ENCODE assay signal across 17 cellular contexts in the genomic region with DNA sequence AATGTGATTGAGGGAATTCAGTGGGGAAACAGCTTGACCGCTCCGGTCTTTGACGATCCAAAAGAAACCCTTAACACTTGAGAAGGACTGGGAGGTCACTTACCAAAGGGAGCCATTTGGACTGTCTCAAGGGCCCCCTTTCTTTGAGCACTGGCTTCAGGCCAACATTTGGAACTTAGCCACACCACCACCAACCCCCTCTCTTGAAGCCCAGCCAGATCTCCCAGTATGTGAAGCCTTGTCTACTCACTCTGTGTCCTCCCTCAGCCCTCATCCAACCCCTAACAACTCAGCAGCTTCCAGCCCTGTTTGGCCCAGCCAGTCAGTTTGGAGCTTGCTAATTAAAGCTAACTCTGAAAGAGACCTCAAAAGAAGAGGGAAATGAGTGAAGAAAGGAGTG. TPM values are rescaled to one million over a fixed set of nuclear protein-coding genes. Genes with fewer than 3 reads are reported as not detected.
A peak's percentile ranks its signal among the peaks of the same experiment; 100 is the strongest.
DNase-seq lines count a peak whose midpoint lies in the region; ATAC-seq, FAIRE-seq and TF ChIP-seq lines count a peak whose summit lies in the region.
"Had no signal": no experiment of that assay in that cellular context is flagged by ENCODE, and none has a peak within 500 bp of the region (broad histone marks: within the 10 kb centered on the region; RNA-seq: fewer than 3 reads in every experiment).

No MANE protein-coding gene starts in this region.

- H3K36me3 ChIP-seq in K562 (ENCODE audit: control insufficient read depth, insufficient read depth, low read length) (no peaks in the 10 kb centered on the region), cardiac muscle cell (no peaks in the 10 kb centered on the region), tibial nerve (no peaks in the 10 kb centered on the region)
- H3K36me3 ChIP-seq: thyroid gland had no signal

- H3K9me3 Mint-ChIP-seq in activated CD8-positive, alpha-beta T cell treated with anti-CD3 and anti-CD28 coated beads for 36 hours: no peaks in the 10 kb centered on the region
- H3K9me3 Mint-ChIP-seq: T-helper 2 cell treated with Interferon-gamma antibody and Interleukin-4, amounts not matched to agents 5 μg/mL and 100 μg/mL, for 36 hours had no signal

- TF ChIP-seq CTCF in K562 (IDR thresholded peaks at IDR 0.05 in 2 of 3, conservative IDR thresholded peaks at IDR 0.05 in 1 of 3; ENCODE audit: insufficient read depth in 2 of 3, low read depth in 1 of 3, low read length in 3 of 3): no peak
- TF ChIP-seq CTCF in cardiac muscle cell (IDR thresholded peaks at IDR 0.05; ENCODE audit: low read depth, low read length): no peak
- no peak for TF ChIP-seq CTCF in tibial nerve (IDR thresholded peaks at IDR 0.05)
- no peak for TF ChIP-seq CTCF in activated CD8-positive, alpha-beta T cell treated with anti-CD3 and anti-CD28 coated beads for 36 hours (IDR thresholded peaks at IDR 0.05)

- peaks cover 3% of the 10 kb centered on the region for H3K36me3 Mint-ChIP-seq in activated CD8-positive, alpha-beta T cell treated with anti-CD3 and anti-CD28 coated beads for 36 hours (ENCODE audit: low read depth)

- ATAC-seq in K562: 0 out of 3 replicates have a peak, but pooled peaks have one; percentile 9
- ATAC-seq in activated CD8-positive, alpha-beta T cell treated with anti-CD3 and anti-CD28 coated beads for 36 hours: no peak
- ATAC-seq: activated CD4-positive, CD25-positive, alpha-beta regulatory T cell treated with anti-CD3 and anti-CD28 coated beads, Interleukin-2, amount 50 U/mL, for 24 hours; GM23338 had no signal

- TF ChIP-seq EP300 in K562 (IDR thresholded peaks at IDR 0.05; ENCODE audit: low read length) (no peak), tibial nerve (IDR thresholded peaks at IDR 0.05) (peak in 1 of 2 donors; percentile 56)

- TF ChIP-seq POLR2A in K562 (conservative IDR thresholded peaks at IDR 0.05): no peak
- no peak for TF ChIP-seq POLR2A in tibial nerve (IDR thresholded peaks at IDR 0.05)

- H3K4me2 ChIP-seq in K562 (ENCODE audit: insufficient read depth, low read length): no peak overlapping the region
- H3K4me2 ChIP-seq: GM23338 had no signal

- intact Hi-C loops in K562 (cut with micrococcal nuclease): no loop called here
- intact Hi-C loops in activated CD8-positive, alpha-beta T cell treated with anti-CD3 and anti-CD28 coated beads for 36 hours (cut with micrococcal nuclease): no loop called here

- H3K27ac Mint-ChIP-seq in activated CD8-positive, alpha-beta T cell treated with anti-CD3 and anti-CD28 coated beads for 36 hours: no peak overlapping the region
- H3K27ac Mint-ChIP-seq: GM23338; T-helper 2 cell treated with Interferon-gamma antibody and Interleukin-4, amounts not matched to agents 5 μg/mL and 100 μg/mL, for 36 hours had no signal

- no peaks in the 10 kb centered on the region; the same call in 1 of the 2 replicates for H4K20me1 ChIP-seq in K562 (replicated peaks; ENCODE audit: control insufficient read depth, insufficient read depth, low read length)

- H3K9me3 ChIP-seq in K562 (replicated peaks; ENCODE audit: control insufficient read depth, insufficient read depth, low read depth, low read length) (no peaks in the 10 kb centered on the region), cardiac muscle cell (ENCODE audit: low read depth) (no peaks in the 10 kb centered on the region), tibial nerve (no peaks in the 10 kb centered on the region)
- H3K9me3 ChIP-seq: thyroid gland had no signal

- peaks cover 6% of the 10 kb centered on the region; the same call in 2 of the 3 replicates for H3K79me2 ChIP-seq in K562 (ENCODE audit: control insufficient read depth, insufficient read depth, low read length)

- H3K9me1 ChIP-seq in K562 (ENCODE audit: control insufficient read depth, insufficient read depth, low read length): no peaks in the 10 kb centered on the region

- BruUV-seq in K562 (replicated peaks; lab: Mats Ljungman, UMichigan): no TSS peak

- DNase-seq in K562 (ENCODE audit: extremely low read depth in 1 of 4, low spot score in 3 of 4) (peak in 1 of 4 experiments; percentile 50), cardiac muscle cell (ENCODE audit: low read depth in 1 of 2, low spot score in 1 of 2) (peak in 1 of 2 donors; percentile 76), nucleus accumbens (lab: John Stamatoyannopoulos, UW) (peak in 33 of 56 donors; percentile 8 to 72 (median 30)), tibial nerve (ENCODE audit: low spot score in 2 of 2) (no peak), DMS79 (lab: John Stamatoyannopoulos, UW) (no peak)
- DNase-seq in activated effector memory CD4-positive, alpha-beta T cell treated with anti-CD3 and anti-CD28 coated beads, Interleukin-2, amount 50 U/mL, for 16 hours: no peak
- no peak for DNase-seq in activated CD8-positive, alpha-beta T cell treated with anti-CD3 and anti-CD28 coated beads for 36 hours
- DNase-seq: activated gamma-delta T cell treated with Interleukin-2 at 50 U/mL for 16 hours, NCI-H2081, NCI-H69, occipital lobe, OCI-M1, small intestine, thyroid gland had no signal

- H3K9ac ChIP-seq in K562 (ENCODE audit: insufficient read depth in 1 of 2, low read depth in 2 of 2, low read length in 2 of 2): peak overlapping the region in 1 of 2 experiments; percentile 32; a peak in 1 of 4 replicates

- H3K27ac ChIP-seq in K562 (ENCODE audit: extremely low read depth, low read depth, low read length) (no peak overlapping the region), cardiac muscle cell (peak overlapping the region; percentile 77), tibial nerve (peak overlapping the region in 3 of 4 donors; percentile 58 to 91 (median 89))
- H3K27ac ChIP-seq: thyroid gland had no signal

- H3K27me3 ChIP-seq in K562 (ENCODE audit: control insufficient read depth in 2 of 2, insufficient read depth in 2 of 2, low read length in 2 of 2) (peaks cover 8 to 13% of the 10 kb centered on the region in 2 experiments; a peak in 3 of 5 replicates), cardiac muscle cell (no peaks in the 10 kb centered on the region), tibial nerve (no peaks in the 10 kb centered on the region)
- H3K27me3 ChIP-seq: thyroid gland had no signal

- peaks cover 23 to 27% of the 10 kb centered on the region in 2 experiments; a peak in 4 of 5 replicates for H3K4me1 ChIP-seq in K562 (replicated peaks in 1 of 2; ENCODE audit: control insufficient read depth in 2 of 2, insufficient read depth in 2 of 2, low read length in 2 of 2)
- peaks cover 49% of the 10 kb centered on the region for H3K4me1 ChIP-seq in cardiac muscle cell (ENCODE audit: low read depth)
- H3K4me1 ChIP-seq in tibial nerve: peaks cover 0 to 88% (median 29%) of the 10 kb centered on the region in 4 donors

- peaks cover 18% of the 10 kb centered on the region for H3K27me3 Mint-ChIP-seq in activated CD8-positive, alpha-beta T cell treated with anti-CD3 and anti-CD28 coated beads for 36 hours

- H2AFZ ChIP-seq in K562 (ENCODE audit: low read depth, low read length): peak overlapping the region; percentile 75
- H2AFZ ChIP-seq: GM23338 had no signal

- CTCF ChIA-PET in K562 (lab: Yijun Ruan, JAX; ENCODE audit: low intra/inter-chr PET ratio): no interaction called here
- CTCF ChIA-PET in activated CD8-positive, alpha-beta T cell treated with anti-CD3 and anti-CD28 coated beads for 36 hours (lab: Charles Lee): interaction anchor here (1.5 to 2.4 kb wide), 2 partner anchors 12 to 56 kb away, joined by 7 to 12 read pairs; no protein-coding TSS in a partner anchor

- in situ Hi-C loops in K562 (cut with MboI): no loop called here

- H3K4me3 ChIP-seq in K562 (no peak overlapping the region), cardiac muscle cell (no peak overlapping the region), tibial nerve (peak overlapping the region in 1 of 4 donors; percentile 8)
- H3K4me3 ChIP-seq: GM23338, thyroid gland had no signal

- H3K4me3 Mint-ChIP-seq in activated CD8-positive, alpha-beta T cell treated with anti-CD3 and anti-CD28 coated beads for 36 hours: no peak overlapping the region
- H3K4me3 Mint-ChIP-seq: GM23338; T-helper 2 cell treated with Interferon-gamma antibody and Interleukin-4, amounts not matched to agents 5 μg/mL and 100 μg/mL, for 36 hours had no signal

- no peak for TF ChIP-seq RAD21 in K562 (CRISPR knock-in tag; conservative IDR thresholded peaks at IDR 0.05 in 1 of 2, IDR thresholded peaks at IDR 0.05 in 1 of 2)

- POLR2A ChIA-PET in K562 (lab: Yijun Ruan, JAX): interaction anchor here (0.5 to 1.6 kb wide), 8 partner anchors 9 to 925 kb away, joined by 3 to 9 read pairs (median 4); no protein-coding TSS in a partner anchor
- POLR2A ChIA-PET in activated CD8-positive, alpha-beta T cell treated with anti-CD3 and anti-CD28 coated beads for 36 hours (lab: Charles Lee): interaction anchor here (1.2 kb wide), 1 partner anchor 16 kb away, joined by 4 read pairs; the partner anchor contains the start of gene CD63

- no peak for FAIRE-seq in K562 (lab: Jason Lieb, UNC)
- FAIRE-seq: small intestine had no signal

- H3K4me1 Mint-ChIP-seq in activated CD8-positive, alpha-beta T cell treated with anti-CD3 and anti-CD28 coated beads for 36 hours (ENCODE audit: low read depth): peaks cover 20% of the 10 kb centered on the region

- WGBS in K562 (ENCODE audit: insufficient coverage, low coverage, missing lambda C conversion rate): 76% methylated on average over 3 of the region's 3 CpGs
- WGBS in tibial nerve, 2 donors: 22 to 34% methylated on average over 3 of the region's 3 CpGs

RNA-seq across cellular contexts. Expression of gene BLOC1S1, which starts 3.7 kb away (rescaled TPM):
- 9.0 and 26.9 TPM in 2 replicates for total RNA-seq in K562 (2011; cell fraction: chromatin; rRNA removed; ENCODE audit: low replicate concordance)
- total RNA-seq in K562 (2011; cell fraction: nucleolus; rRNA removed): 23.7 and 30.0 TPM in 2 replicates
- total RNA-seq in K562 (2011; cell fraction: nucleoplasm; rRNA removed): 23.8 and 24.1 TPM in 2 replicates
- total RNA-seq in K562 (2014; rRNA removed) (124 and 125 TPM in 2 replicates), K562 (2014; rRNA removed; fragmentation: Illumina TruSeq; extraction: Trizol) (52.1 and 75.2 TPM in 2 replicates), K562 (2015; rRNA removed; fragmentation: Illumina TruSeq; extraction: Trizol) (82.9 and 84.6 TPM in 2 replicates), K562 (2021) (81.8 and 83.5 TPM in 2 replicates), cardiac muscle cell (133 and 194 TPM in 2 replicates), tibial nerve (100 to 1,000 TPM; 212 to 322 (median 264) TPM)
- polyA plus RNA-seq in K562 (2011; rRNA removed) (86.4 and 95.8 TPM in 2 replicates), K562 (2014; fragmentation: Illumina TruSeq; extraction: Trizol) (98.8 and 108 TPM in 2 replicates), K562 (2014; fragmentation: Nextera tagmentation; extraction: Ambion mirVana) (100 to 1,000 TPM; 122 to 139 TPM), K562 (2014; rRNA removed) (134 and 161 TPM in 2 replicates), cardiac muscle cell (147 and 159 TPM in 2 replicates)
- 120 and 170 TPM in 2 replicates for polyA plus RNA-seq in K562 (2011; cell fraction: cytosol; rRNA removed)
- 46.8 and 53.7 TPM in 2 replicates for polyA plus RNA-seq in K562 (2011; cell fraction: nucleus; rRNA removed)
- 100 and 125 TPM in 2 replicates for polyA plus RNA-seq in K562 (2012)
- polyA minus RNA-seq in K562 (2011; rRNA and poly(A)+ RNA removed): 34.1 and 43.5 TPM in 2 replicates
- 22.0 and 22.4 TPM in 2 replicates for polyA minus RNA-seq in K562 (2011; cell fraction: cytosol; rRNA and poly(A)+ RNA removed)
- 9.7 and 9.8 TPM in 2 replicates for polyA minus RNA-seq in K562 (2011; cell fraction: nucleus; rRNA and poly(A)+ RNA removed)
- total RNA-seq in activated CD8-positive, alpha-beta T cell treated with anti-CD3 and anti-CD28 coated beads for 36 hours: 10 to 100 TPM; 79.0 to 84.6 TPM

RNA-seq across cellular contexts. Expression of gene ITGA7, which starts 4.5 kb away (rescaled TPM):
- total RNA-seq in K562 (2011; cell fraction: chromatin; rRNA removed; ENCODE audit: low replicate concordance): 5.3 and 10.3 TPM in 2 replicates
- 6.2 and 6.7 TPM in 2 replicates for total RNA-seq in K562 (2011; cell fraction: nucleolus; rRNA removed)
- 7.4 and 7.6 TPM in 2 replicates for total RNA-seq in K562 (2011; cell fraction: nucleoplasm; rRNA removed)
- 0.18 and 0.57 TPM in 2 replicates for total RNA-seq in K562 (2014; rRNA removed)
- total RNA-seq in K562 (2014; rRNA removed; fragmentation: Illumina TruSeq; extraction: Trizol): 0.41 and 0.55 TPM in 2 replicates
- total RNA-seq in K562 (2015; rRNA removed; fragmentation: Illumina TruSeq; extraction: Trizol): 0.53 and 0.58 TPM in 2 replicates
- total RNA-seq in K562 (2021): 1.9 and 2.3 TPM in 2 replicates
- 0.67 and 1.6 TPM in 2 replicates for polyA plus RNA-seq in K562 (2011; rRNA removed)
- 0.89 and 0.93 TPM in 2 replicates for polyA plus RNA-seq in K562 (2011; cell fraction: cytosol; rRNA removed)
- polyA plus RNA-seq in K562 (2011; cell fraction: nucleus; rRNA removed): 12.9 and 17.7 TPM in 2 replicates
- polyA plus RNA-seq in K562 (2012): 1.0 and 2.6 TPM in 2 replicates
- 1.1 and 1.4 TPM in 2 replicates for polyA plus RNA-seq in K562 (2014; fragmentation: Illumina TruSeq; extraction: Trizol)
- polyA plus RNA-seq in K562 (2014; fragmentation: Nextera tagmentation; extraction: Ambion mirVana): under 1 TPM in 1 of 2 experiments, not detected in 1; 0.11 TPM
- polyA plus RNA-seq in K562 (2014; rRNA removed): 0.54 and 0.96 TPM in 2 replicates
- polyA minus RNA-seq in K562 (2011; rRNA and poly(A)+ RNA removed): 0.46 and 0.57 TPM in 2 replicates
- not detected in 2 replicates for polyA minus RNA-seq in K562 (2011; cell fraction: cytosol; rRNA and poly(A)+ RNA removed)
- 1.6 and 2.3 TPM in 2 replicates for polyA minus RNA-seq in K562 (2011; cell fraction: nucleus; rRNA and poly(A)+ RNA removed)
- 93.9 and 101 TPM in 2 replicates for total RNA-seq in cardiac muscle cell
- polyA plus RNA-seq in cardiac muscle cell: 32.9 and 39.5 TPM in 2 replicates
- total RNA-seq in tibial nerve: 100 to 1,000 TPM; 118 to 192 (median 146) TPM
- total RNA-seq in activated CD8-positive, alpha-beta T cell treated with anti-CD3 and anti-CD28 coated beads for 36 hours: 1 to 10 TPM; 4.3 to 4.8 TPM

RNA-seq across cellular contexts. Expression of gene RDH5, which starts 8.0 kb away (rescaled TPM):
- total RNA-seq in K562 (2011; cell fraction: chromatin; rRNA removed; ENCODE audit: low replicate concordance): 10.5 and 25.4 TPM in 2 replicates
- total RNA-seq in K562 (2011; cell fraction: nucleolus; rRNA removed): 12.8 and 20.5 TPM in 2 replicates
- total RNA-seq in K562 (2011; cell fraction: nucleoplasm; rRNA removed): 12.5 and 18.9 TPM in 2 replicates
- total RNA-seq in K562 (2014; rRNA removed) (1.7 TPM in 1 of 2 replicates, not detected in the other), K562 (2014; rRNA removed; fragmentation: Illumina TruSeq; extraction: Trizol) (1.1 and 1.5 TPM in 2 replicates), K562 (2015; rRNA removed; fragmentation: Illumina TruSeq; extraction: Trizol) (0.60 and 2.0 TPM in 2 replicates), K562 (2021) (1.0 and 1.5 TPM in 2 replicates), cardiac muscle cell (10.1 and 11.2 TPM in 2 replicates), tibial nerve (10 to 100 TPM; 28.0 to 54.6 (median 38.4) TPM)
- polyA plus RNA-seq in K562 (2011; rRNA removed) (1.6 TPM in 2 replicates), K562 (2014; fragmentation: Illumina TruSeq; extraction: Trizol) (0.21 and 0.28 TPM in 2 replicates), K562 (2014; fragmentation: Nextera tagmentation; extraction: Ambion mirVana) (under 1 TPM; 0.41 to 0.46 TPM), K562 (2014; rRNA removed) (0.62 and 1.2 TPM in 2 replicates), cardiac muscle cell (6.6 and 12.6 TPM in 2 replicates)
- polyA plus RNA-seq in K562 (2011; cell fraction: cytosol; rRNA removed): 0.56 and 0.92 TPM in 2 replicates
- polyA plus RNA-seq in K562 (2011; cell fraction: nucleus; rRNA removed): 5.6 and 6.6 TPM in 2 replicates
- 0.52 and 2.5 TPM in 2 replicates for polyA plus RNA-seq in K562 (2012)
- polyA minus RNA-seq in K562 (2011; rRNA and poly(A)+ RNA removed): 2.8 and 4.0 TPM in 2 replicates
- 1.1 TPM in 1 of 2 replicates, not detected in the other for polyA minus RNA-seq in K562 (2011; cell fraction: cytosol; rRNA and poly(A)+ RNA removed)
- 5.1 and 6.1 TPM in 2 replicates for polyA minus RNA-seq in K562 (2011; cell fraction: nucleus; rRNA and poly(A)+ RNA removed)
- total RNA-seq in activated CD8-positive, alpha-beta T cell treated with anti-CD3 and anti-CD28 coated beads for 36 hours: 1 to 10 TPM; 5.3 to 6.8 TPM

RNA-seq across cellular contexts. Expression of gene CD63, which starts 16.7 kb away (rescaled TPM):
- total RNA-seq in K562 (2011; cell fraction: chromatin; rRNA removed; ENCODE audit: low replicate concordance): 272 and 331 TPM in 2 replicates
- total RNA-seq in K562 (2011; cell fraction: nucleolus; rRNA removed): 598 and 672 TPM in 2 replicates
- total RNA-seq in K562 (2011; cell fraction: nucleoplasm; rRNA removed): 455 and 604 TPM in 2 replicates
- total RNA-seq in K562 (2014; rRNA removed) (425 and 433 TPM in 2 replicates), K562 (2014; rRNA removed; fragmentation: Illumina TruSeq; extraction: Trizol) (411 and 413 TPM in 2 replicates), K562 (2015; rRNA removed; fragmentation: Illumina TruSeq; extraction: Trizol) (706 and 735 TPM in 2 replicates), K562 (2021) (412 and 416 TPM in 2 replicates), cardiac muscle cell (268 and 584 TPM in 2 replicates), tibial nerve (100 to 1,000 TPM; 478 to 624 (median 544) TPM)
- polyA plus RNA-seq in K562 (2011; rRNA removed) (219 and 313 TPM in 2 replicates), K562 (2014; fragmentation: Illumina TruSeq; extraction: Trizol) (408 and 431 TPM in 2 replicates), K562 (2014; fragmentation: Nextera tagmentation; extraction: Ambion mirVana) (100 to 1,000 TPM; 531 to 576 TPM), K562 (2014; rRNA removed) (501 and 655 TPM in 2 replicates), cardiac muscle cell (694 and 1,103 TPM in 2 replicates)
- polyA plus RNA-seq in K562 (2011; cell fraction: cytosol; rRNA removed): 416 and 450 TPM in 2 replicates
- polyA plus RNA-seq in K562 (2011; cell fraction: nucleus; rRNA removed): 74.3 and 108 TPM in 2 replicates
- polyA plus RNA-seq in K562 (2012): 824 and 1,019 TPM in 2 replicates
- polyA minus RNA-seq in K562 (2011; rRNA and poly(A)+ RNA removed): 261 and 331 TPM in 2 replicates
- polyA minus RNA-seq in K562 (2011; cell fraction: cytosol; rRNA and poly(A)+ RNA removed): 98.5 and 116 TPM in 2 replicates
- polyA minus RNA-seq in K562 (2011; cell fraction: nucleus; rRNA and poly(A)+ RNA removed): 19.3 and 46.9 TPM in 2 replicates
- 100 to 1,000 TPM in 1 of 2 experiments, 10 to 100 TPM in 1; 99.6 to 101 TPM for total RNA-seq in activated CD8-positive, alpha-beta T cell treated with anti-CD3 and anti-CD28 coated beads for 36 hours

RNA-seq across cellular contexts. Expression of gene GDF11, which starts 30.8 kb away (rescaled TPM):
- total RNA-seq in K562 (2011; cell fraction: chromatin; rRNA removed; ENCODE audit: low replicate concordance): 9.2 and 9.9 TPM in 2 replicates
- total RNA-seq in K562 (2011; cell fraction: nucleolus; rRNA removed): 5.4 and 6.5 TPM in 2 replicates
- total RNA-seq in K562 (2011; cell fraction: nucleoplasm; rRNA removed): 6.2 and 7.9 TPM in 2 replicates
- total RNA-seq in K562 (2014; rRNA removed): 2.4 and 6.5 TPM in 2 replicates
- total RNA-seq in K562 (2014; rRNA removed; fragmentation: Illumina TruSeq; extraction: Trizol): 4.3 and 4.7 TPM in 2 replicates
- 4.9 and 5.2 TPM in 2 replicates for total RNA-seq in K562 (2015; rRNA removed; fragmentation: Illumina TruSeq; extraction: Trizol)
- total RNA-seq in K562 (2021): 15.7 and 19.9 TPM in 2 replicates
- polyA plus RNA-seq in K562 (2011; rRNA removed): 4.2 and 4.8 TPM in 2 replicates
- polyA plus RNA-seq in K562 (2011; cell fraction: cytosol; rRNA removed): 4.7 and 10.2 TPM in 2 replicates
- 4.3 and 9.6 TPM in 2 replicates for polyA plus RNA-seq in K562 (2011; cell fraction: nucleus; rRNA removed)
- 11.4 and 16.1 TPM in 2 replicates for polyA plus RNA-seq in K562 (2012)
- polyA plus RNA-seq in K562 (2014; fragmentation: Illumina TruSeq; extraction: Trizol): 10.3 and 10.5 TPM in 2 replicates
- polyA plus RNA-seq in K562 (2014; fragmentation: Nextera tagmentation; extraction: Ambion mirVana): 1 to 10 TPM; 1.4 to 1.6 TPM
- 9.7 and 14.2 TPM in 2 replicates for polyA plus RNA-seq in K562 (2014; rRNA removed)
- 2.9 and 3.7 TPM in 2 replicates for polyA minus RNA-seq in K562 (2011; rRNA and poly(A)+ RNA removed)
- polyA minus RNA-seq in K562 (2011; cell fraction: cytosol; rRNA and poly(A)+ RNA removed): 5.1 and 5.4 TPM in 2 replicates
- polyA minus RNA-seq in K562 (2011; cell fraction: nucleus; rRNA and poly(A)+ RNA removed): 2.7 and 4.2 TPM in 2 replicates
- 53.1 and 54.2 TPM in 2 replicates for total RNA-seq in cardiac muscle cell
- polyA plus RNA-seq in cardiac muscle cell: 13.5 and 14.1 TPM in 2 replicates
- total RNA-seq in tibial nerve: 1 to 10 TPM; 1.8 to 5.7 (median 4.0) TPM
- total RNA-seq in activated CD8-positive, alpha-beta T cell treated with anti-CD3 and anti-CD28 coated beads for 36 hours: 1 to 10 TPM; 7.4 to 9.3 TPM

Comparison
In these comparisons a context has a peak if more than half of its experiments do, and no peak if none do; other contexts are left out.
1. DNase-seq: peak in nucleus accumbens (33 of 56); none in tibial nerve (0 of 2), activated effector memory CD4-positive, alpha-beta T cell treated with anti-CD3 and anti-CD28 coated beads, Interleukin-2, amount 50 U/mL, for 16 hours (single experiment), activated CD8-positive, alpha-beta T cell treated with anti-CD3 and anti-CD28 coated beads for 36 hours (single experiment) and DMS79 (single experiment).